2 cellular contexts compared by ENCODE assay signal in the genomic region with DNA sequence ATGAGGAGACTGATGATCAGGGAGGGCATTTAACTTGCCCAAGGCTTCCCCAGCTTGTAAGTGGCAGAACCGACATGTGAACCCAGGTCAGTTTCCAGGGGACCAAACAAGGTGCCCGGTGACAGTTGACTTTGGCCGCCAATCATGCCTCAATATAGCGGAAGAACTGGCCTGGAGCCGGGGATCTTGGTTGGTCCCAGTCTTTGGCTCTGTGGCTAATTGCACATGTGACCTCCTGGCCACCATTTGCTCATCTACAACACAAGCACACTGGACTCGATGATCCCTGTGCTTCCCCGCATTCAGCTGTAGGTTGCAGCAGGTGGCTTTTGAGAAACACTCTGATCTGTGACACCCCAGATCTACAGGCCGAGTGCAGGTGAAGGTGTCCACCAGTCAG.
TF ChIP-seq lines count a peak whose summit lies in the region.

No MANE protein-coding gene starts in this region.

TF ChIP-seq in liver, 16 proteins besides CTCF, POLR2A, EP300 and RAD21:
- TF ChIP-seq HNF4A (conservative IDR thresholded peaks at IDR 0.05) (peak; percentile 24 to 26), FOXA2 (IDR thresholded peaks at IDR 0.05) (no peak), TAF1 (conservative IDR thresholded peaks at IDR 0.05) (no peak), EGR1 (IDR thresholded peaks at IDR 0.05; ENCODE audit: low read depth in 2 of 2) (peak in 1 of 2 donors; percentile 8), GABPA (IDR thresholded peaks at IDR 0.05 in 1 of 2, conservative IDR thresholded peaks at IDR 0.05 in 1 of 2) (no peak), RXRA (IDR thresholded peaks at IDR 0.05) (peak; percentile 10 to 54), FOXA1 (IDR thresholded peaks at IDR 0.05) (no peak), NR2F2 (IDR thresholded peaks at IDR 0.05) (no peak), JUND (IDR thresholded peaks at IDR 0.05) (no peak), SP1 (IDR thresholded peaks at IDR 0.05) (no peak), YY1 (IDR thresholded peaks at IDR 0.05) (peak; percentile 68), HNF4G (IDR thresholded peaks at IDR 0.05) (no peak)
- TF ChIP-seq, protein P1, sequence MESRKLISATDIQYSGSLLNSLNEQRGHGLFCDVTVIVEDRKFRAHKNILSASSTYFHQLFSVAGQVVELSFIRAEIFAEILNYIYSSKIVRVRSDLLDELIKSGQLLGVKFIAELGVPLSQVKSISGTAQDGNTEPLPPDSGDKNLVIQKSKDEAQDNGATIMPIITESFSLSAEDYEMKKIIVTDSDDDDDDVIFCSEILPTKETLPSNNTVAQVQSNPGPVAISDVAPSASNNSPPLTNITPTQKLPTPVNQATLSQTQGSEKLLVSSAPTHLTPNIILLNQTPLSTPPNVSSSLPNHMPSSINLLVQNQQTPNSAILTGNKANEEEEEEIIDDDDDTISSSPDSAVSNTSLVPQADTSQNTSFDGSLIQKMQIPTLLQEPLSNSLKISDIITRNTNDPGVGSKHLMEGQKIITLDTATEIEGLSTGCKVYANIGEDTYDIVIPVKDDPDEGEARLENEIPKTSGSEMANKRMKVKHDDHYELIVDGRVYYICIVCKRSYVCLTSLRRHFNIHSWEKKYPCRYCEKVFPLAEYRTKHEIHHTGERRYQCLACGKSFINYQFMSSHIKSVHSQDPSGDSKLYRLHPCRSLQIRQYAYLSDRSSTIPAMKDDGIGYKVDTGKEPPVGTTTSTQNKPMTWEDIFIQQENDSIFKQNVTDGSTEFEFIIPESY (IDR thresholded peaks at IDR 0.05): no peak
- TF ChIP-seq, protein P2, sequence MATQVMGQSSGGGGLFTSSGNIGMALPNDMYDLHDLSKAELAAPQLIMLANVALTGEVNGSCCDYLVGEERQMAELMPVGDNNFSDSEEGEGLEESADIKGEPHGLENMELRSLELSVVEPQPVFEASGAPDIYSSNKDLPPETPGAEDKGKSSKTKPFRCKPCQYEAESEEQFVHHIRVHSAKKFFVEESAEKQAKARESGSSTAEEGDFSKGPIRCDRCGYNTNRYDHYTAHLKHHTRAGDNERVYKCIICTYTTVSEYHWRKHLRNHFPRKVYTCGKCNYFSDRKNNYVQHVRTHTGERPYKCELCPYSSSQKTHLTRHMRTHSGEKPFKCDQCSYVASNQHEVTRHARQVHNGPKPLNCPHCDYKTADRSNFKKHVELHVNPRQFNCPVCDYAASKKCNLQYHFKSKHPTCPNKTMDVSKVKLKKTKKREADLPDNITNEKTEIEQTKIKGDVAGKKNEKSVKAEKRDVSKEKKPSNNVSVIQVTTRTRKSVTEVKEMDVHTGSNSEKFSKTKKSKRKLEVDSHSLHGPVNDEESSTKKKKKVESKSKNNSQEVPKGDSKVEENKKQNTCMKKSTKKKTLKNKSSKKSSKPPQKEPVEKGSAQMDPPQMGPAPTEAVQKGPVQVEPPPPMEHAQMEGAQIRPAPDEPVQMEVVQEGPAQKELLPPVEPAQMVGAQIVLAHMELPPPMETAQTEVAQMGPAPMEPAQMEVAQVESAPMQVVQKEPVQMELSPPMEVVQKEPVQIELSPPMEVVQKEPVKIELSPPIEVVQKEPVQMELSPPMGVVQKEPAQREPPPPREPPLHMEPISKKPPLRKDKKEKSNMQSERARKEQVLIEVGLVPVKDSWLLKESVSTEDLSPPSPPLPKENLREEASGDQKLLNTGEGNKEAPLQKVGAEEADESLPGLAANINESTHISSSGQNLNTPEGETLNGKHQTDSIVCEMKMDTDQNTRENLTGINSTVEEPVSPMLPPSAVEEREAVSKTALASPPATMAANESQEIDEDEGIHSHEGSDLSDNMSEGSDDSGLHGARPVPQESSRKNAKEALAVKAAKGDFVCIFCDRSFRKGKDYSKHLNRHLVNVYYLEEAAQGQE (IDR thresholded peaks at IDR 0.05): no peak
- TF ChIP-seq, protein P3, sequence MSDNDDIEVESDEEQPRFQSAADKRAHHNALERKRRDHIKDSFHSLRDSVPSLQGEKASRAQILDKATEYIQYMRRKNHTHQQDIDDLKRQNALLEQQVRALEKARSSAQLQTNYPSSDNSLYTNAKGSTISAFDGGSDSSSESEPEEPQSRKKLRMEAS (IDR thresholded peaks at IDR 0.05): peak; percentile 14
- TF ChIP-seq, protein P4, sequence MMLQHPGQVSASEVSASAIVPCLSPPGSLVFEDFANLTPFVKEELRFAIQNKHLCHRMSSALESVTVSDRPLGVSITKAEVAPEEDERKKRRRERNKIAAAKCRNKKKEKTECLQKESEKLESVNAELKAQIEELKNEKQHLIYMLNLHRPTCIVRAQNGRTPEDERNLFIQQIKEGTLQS (IDR thresholded peaks at IDR 0.05): no peak

TF ChIP-seq in HepG2, 621 proteins besides CTCF, POLR2A, EP300 and RAD21:
- TF ChIP-seq, protein P5, sequence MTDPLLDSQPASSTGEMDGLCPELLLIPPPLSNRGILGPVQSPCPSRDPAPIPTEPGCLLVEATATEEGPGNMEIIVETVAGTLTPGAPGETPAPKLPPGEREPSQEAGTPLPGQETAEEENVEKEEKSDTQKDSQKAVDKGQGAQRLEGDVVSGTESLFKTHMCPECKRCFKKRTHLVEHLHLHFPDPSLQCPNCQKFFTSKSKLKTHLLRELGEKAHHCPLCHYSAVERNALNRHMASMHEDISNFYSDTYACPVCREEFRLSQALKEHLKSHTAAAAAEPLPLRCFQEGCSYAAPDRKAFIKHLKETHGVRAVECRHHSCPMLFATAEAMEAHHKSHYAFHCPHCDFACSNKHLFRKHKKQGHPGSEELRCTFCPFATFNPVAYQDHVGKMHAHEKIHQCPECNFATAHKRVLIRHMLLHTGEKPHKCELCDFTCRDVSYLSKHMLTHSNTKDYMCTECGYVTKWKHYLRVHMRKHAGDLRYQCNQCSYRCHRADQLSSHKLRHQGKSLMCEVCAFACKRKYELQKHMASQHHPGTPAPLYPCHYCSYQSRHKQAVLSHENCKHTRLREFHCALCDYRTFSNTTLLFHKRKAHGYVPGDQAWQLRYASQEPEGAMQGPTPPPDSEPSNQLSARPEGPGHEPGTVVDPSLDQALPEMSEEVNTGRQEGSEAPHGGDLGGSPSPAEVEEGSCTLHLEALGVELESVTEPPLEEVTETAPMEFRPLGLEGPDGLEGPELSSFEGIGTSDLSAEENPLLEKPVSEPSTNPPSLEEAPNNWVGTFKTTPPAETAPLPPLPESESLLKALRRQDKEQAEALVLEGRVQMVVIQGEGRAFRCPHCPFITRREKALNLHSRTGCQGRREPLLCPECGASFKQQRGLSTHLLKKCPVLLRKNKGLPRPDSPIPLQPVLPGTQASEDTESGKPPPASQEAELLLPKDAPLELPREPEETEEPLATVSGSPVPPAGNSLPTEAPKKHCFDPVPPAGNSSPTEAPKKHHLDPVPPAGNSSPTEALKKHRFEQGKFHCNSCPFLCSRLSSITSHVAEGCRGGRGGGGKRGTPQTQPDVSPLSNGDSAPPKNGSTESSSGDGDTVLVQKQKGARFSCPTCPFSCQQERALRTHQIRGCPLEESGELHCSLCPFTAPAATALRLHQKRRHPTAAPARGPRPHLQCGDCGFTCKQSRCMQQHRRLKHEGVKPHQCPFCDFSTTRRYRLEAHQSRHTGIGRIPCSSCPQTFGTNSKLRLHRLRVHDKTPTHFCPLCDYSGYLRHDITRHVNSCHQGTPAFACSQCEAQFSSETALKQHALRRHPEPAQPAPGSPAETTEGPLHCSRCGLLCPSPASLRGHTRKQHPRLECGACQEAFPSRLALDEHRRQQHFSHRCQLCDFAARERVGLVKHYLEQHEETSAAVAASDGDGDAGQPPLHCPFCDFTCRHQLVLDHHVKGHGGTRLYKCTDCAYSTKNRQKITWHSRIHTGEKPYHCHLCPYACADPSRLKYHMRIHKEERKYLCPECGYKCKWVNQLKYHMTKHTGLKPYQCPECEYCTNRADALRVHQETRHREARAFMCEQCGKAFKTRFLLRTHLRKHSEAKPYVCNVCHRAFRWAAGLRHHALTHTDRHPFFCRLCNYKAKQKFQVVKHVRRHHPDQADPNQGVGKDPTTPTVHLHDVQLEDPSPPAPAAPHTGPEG (CRISPR knock-in tag; IDR thresholded peaks at IDR 0.05): no peak
- TF ChIP-seq ATF7-NPFF (CRISPR knock-in tag; IDR thresholded peaks at IDR 0.05; ENCODE audit: low read depth) (no peak), TARDBP (CRISPR knock-in tag; IDR thresholded peaks at IDR 0.05) (no peak), DNMT3B (CRISPR knock-in tag; conservative IDR thresholded peaks at IDR 0.05) (no peak)
- TF ChIP-seq, protein P6, sequence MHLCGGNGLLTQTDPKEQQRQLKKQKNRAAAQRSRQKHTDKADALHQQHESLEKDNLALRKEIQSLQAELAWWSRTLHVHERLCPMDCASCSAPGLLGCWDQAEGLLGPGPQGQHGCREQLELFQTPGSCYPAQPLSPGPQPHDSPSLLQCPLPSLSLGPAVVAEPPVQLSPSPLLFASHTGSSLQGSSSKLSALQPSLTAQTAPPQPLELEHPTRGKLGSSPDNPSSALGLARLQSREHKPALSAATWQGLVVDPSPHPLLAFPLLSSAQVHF (CRISPR knock-in tag; IDR thresholded peaks at IDR 0.05): no peak
- TF ChIP-seq, protein P7, sequence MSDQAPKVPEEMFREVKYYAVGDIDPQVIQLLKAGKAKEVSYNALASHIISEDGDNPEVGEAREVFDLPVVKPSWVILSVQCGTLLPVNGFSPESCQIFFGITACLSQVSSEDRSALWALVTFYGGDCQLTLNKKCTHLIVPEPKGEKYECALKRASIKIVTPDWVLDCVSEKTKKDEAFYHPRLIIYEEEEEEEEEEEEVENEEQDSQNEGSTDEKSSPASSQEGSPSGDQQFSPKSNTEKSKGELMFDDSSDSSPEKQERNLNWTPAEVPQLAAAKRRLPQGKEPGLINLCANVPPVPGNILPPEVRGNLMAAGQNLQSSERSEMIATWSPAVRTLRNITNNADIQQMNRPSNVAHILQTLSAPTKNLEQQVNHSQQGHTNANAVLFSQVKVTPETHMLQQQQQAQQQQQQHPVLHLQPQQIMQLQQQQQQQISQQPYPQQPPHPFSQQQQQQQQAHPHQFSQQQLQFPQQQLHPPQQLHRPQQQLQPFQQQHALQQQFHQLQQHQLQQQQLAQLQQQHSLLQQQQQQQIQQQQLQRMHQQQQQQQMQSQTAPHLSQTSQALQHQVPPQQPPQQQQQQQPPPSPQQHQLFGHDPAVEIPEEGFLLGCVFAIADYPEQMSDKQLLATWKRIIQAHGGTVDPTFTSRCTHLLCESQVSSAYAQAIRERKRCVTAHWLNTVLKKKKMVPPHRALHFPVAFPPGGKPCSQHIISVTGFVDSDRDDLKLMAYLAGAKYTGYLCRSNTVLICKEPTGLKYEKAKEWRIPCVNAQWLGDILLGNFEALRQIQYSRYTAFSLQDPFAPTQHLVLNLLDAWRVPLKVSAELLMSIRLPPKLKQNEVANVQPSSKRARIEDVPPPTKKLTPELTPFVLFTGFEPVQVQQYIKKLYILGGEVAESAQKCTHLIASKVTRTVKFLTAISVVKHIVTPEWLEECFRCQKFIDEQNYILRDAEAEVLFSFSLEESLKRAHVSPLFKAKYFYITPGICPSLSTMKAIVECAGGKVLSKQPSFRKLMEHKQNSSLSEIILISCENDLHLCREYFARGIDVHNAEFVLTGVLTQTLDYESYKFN (CRISPR knock-in tag; conservative IDR thresholded peaks at IDR 0.05): no peak
- TF ChIP-seq, protein P8, sequence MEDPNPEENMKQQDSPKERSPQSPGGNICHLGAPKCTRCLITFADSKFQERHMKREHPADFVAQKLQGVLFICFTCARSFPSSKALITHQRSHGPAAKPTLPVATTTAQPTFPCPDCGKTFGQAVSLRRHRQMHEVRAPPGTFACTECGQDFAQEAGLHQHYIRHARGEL (CRISPR knock-in tag; IDR thresholded peaks at IDR 0.05): no peak
